ENCODE assay signal across 10 cellular contexts in genomic region chr7:112112822-112113255, GRCh38.
A peak's percentile ranks its signal among the peaks of the same experiment; 100 is the strongest.
DNase-seq lines count a peak whose midpoint lies in the region; ATAC-seq, FAIRE-seq and TF ChIP-seq lines count a peak whose summit lies in the region.
"Had no signal": no experiment of that assay in that cellular context is flagged by ENCODE, and none has a peak within 500 bp of the region (broad histone marks: within the 10 kb centered on the region; RNA-seq: fewer than 3 reads in every experiment).

No MANE protein-coding gene starts in this region.

- no peak for ATAC-seq in HepG2
- ATAC-seq in GM21717 (IDR thresholded peaks at IDR 0.05; ENCODE audit: unreplicated experiment) = no peak
- ATAC-seq in GM18909 (IDR thresholded peaks at IDR 0.05; ENCODE audit: poor library complexity, unreplicated experiment) = no peak

- H4K20me1 ChIP-seq in HepG2 (ENCODE audit: insufficient read depth, low read length) (peaks cover 3% of the 10 kb centered on the region), Karpas-422 (ENCODE audit: insufficient read depth, low read depth, low read length) (no peaks in the 10 kb centered on the region)

- H3K27ac ChIP-seq in cingulate gyrus (ENCODE audit: low read depth, low read length) = peak overlapping the region; percentile 92
- H3K27ac ChIP-seq in HepG2 (ENCODE audit: extremely low read length, insufficient read depth, low read length) = no peak overlapping the region
- H3K27ac ChIP-seq in temporal lobe (ENCODE audit: low read depth, low read length) = peak overlapping the region; percentile 88
- H3K27ac ChIP-seq in Karpas-422 (ENCODE audit: low read length) = no peak overlapping the region

- no peak for TF ChIP-seq CTCF in HepG2 (CRISPR knock-in tag; IDR thresholded peaks at IDR 0.05)

- H3K27me3 ChIP-seq in HepG2 (ENCODE audit: control insufficient read depth in 1 of 2, insufficient read depth in 2 of 2, low read length in 2 of 2) = no peaks in the 10 kb centered on the region
- no peaks in the 10 kb centered on the region for H3K27me3 ChIP-seq in Karpas-422 (ENCODE audit: low read length)

- POLR2A ChIA-PET in HepG2 (lab: Yijun Ruan, JAX) = no interaction called here

- peak; percentile 84 for DNase-seq in LHCN-M2 (ENCODE audit: low read depth)
- DNase-seq in HepG2 (ENCODE audit: low spot score) = no peak
- DNase-seq in DMS79 (lab: John Stamatoyannopoulos, UW) = no peak
- no peak for DNase-seq in Karpas-422
- DNase-seq: NCI-H2227 treated with DMSO at 0.1 percent for 48 hours; stimulated activated CD4-positive, alpha-beta T cell treated with anti-CD3 and anti-CD28 coated beads, Interleukin-2, amount 100 ng/mL, for 48 hours had no signal

- intact Hi-C loops in HepG2 (cut with micrococcal nuclease; ENCODE audit: unreplicated experiment) = no loop called here

- H3K4me1 ChIP-seq in HepG2 (ENCODE audit: insufficient read depth, low read length) (no peaks in the 10 kb centered on the region), Karpas-422 (ENCODE audit: low read length) (no peaks in the 10 kb centered on the region)

- H2AFZ ChIP-seq in HepG2 (ENCODE audit: low read length) = no peak overlapping the region
- H2AFZ ChIP-seq in Karpas-422 (ENCODE audit: low read length) = no peak overlapping the region

- H3K79me2 ChIP-seq in HepG2 (ENCODE audit: insufficient read depth, low read length) = peaks cover 6% of the 10 kb centered on the region
- no peaks in the 10 kb centered on the region for H3K79me2 ChIP-seq in Karpas-422 (ENCODE audit: low read length)

- 82% methylated on average over 5 of the region's 5 CpGs for WGBS in HepG2 (ENCODE audit: low lambda C conversion rate)

- no peak for TF ChIP-seq POLR2A in HepG2 (IDR thresholded peaks at IDR 0.05; ENCODE audit: insufficient read depth in 1 of 2, low read depth in 2 of 2, low read length in 2 of 2)

- H3K9me3 ChIP-seq in HepG2 (ENCODE audit: low read length) = no peaks in the 10 kb centered on the region
- H3K9me3 ChIP-seq in Karpas-422 (ENCODE audit: low read length) = no peaks in the 10 kb centered on the region

- in situ Hi-C loops in HepG2 (cut with HindIII; ENCODE audit: extremely low pct_ligation_motif_present, low pct_unique_long_range_greater_than_20kb) = no loop called here

- FAIRE-seq in HepG2 (lab: Jason Lieb, UNC) = no peak

- H3K4me2 ChIP-seq in HepG2 (ENCODE audit: low read depth, low read length) = no peak overlapping the region
- H3K4me2 ChIP-seq in Karpas-422 (ENCODE audit: low read depth, low read length, poor library complexity, severe bottlenecking) = no peak overlapping the region

- no peak for TF ChIP-seq EP300 in HepG2 (IDR thresholded peaks at IDR 0.05; ENCODE audit: low read depth in 2 of 2, low read length in 2 of 2)
- no peak for TF ChIP-seq EP300 in HepG2 (CRISPR knock-in tag; IDR thresholded peaks at IDR 0.05; ENCODE audit: borderline replicate concordance)

- H3K9me2 ChIP-seq in Karpas-422 (replicated peaks; ENCODE audit: insufficient read depth, low read length) = no peaks in the 10 kb centered on the region

- CTCF ChIA-PET in HepG2 (lab: Yijun Ruan, JAX; ENCODE audit: low intra/inter-chr PET ratio, low total read pairs) = no interaction called here

- no peak overlapping the region for H3K4me3 ChIP-seq in HepG2 (replicated peaks in 1 of 3; ENCODE audit: insufficient read depth in 1 of 3, low read depth in 2 of 3, low read length in 3 of 3)
- H3K4me3 ChIP-seq in Karpas-422 (ENCODE audit: low read length) = no peak overlapping the region

- no peaks in the 10 kb centered on the region; a peak in 1 of 5 replicates for H3K36me3 ChIP-seq in HepG2 (replicated peaks in 1 of 2; ENCODE audit: control insufficient read depth in 1 of 2, insufficient read depth in 2 of 2, low read length in 2 of 2)
- no peaks in the 10 kb centered on the region for H3K36me3 ChIP-seq in Karpas-422 (ENCODE audit: insufficient read depth, low read length)

- TF ChIP-seq RAD21 in HepG2 (CRISPR knock-in tag; IDR thresholded peaks at IDR 0.05) = no peak

- H3K9ac ChIP-seq in HepG2 (ENCODE audit: insufficient read depth, low read depth, low read length) (no peak overlapping the region), Karpas-422 (ENCODE audit: low read length) (no peak overlapping the region)

- no TSS peak for BruUV-seq in HepG2 (replicated peaks; lab: Mats Ljungman, UMichigan)

TF ChIP-seq in HepG2, 621 proteins besides CTCF, POLR2A, EP300 and RAD21:
- TF ChIP-seq ZHX2 (IDR thresholded peaks at IDR 0.05; ENCODE audit: low read depth) = no peak
- no peak for TF ChIP-seq ZHX2 (CRISPR knock-in tag; IDR thresholded peaks at IDR 0.05; ENCODE audit: borderline replicate concordance)
- 0 out of 2 replicates have a peak, but pooled peaks have one; percentile 29 for TF ChIP-seq MAFF (IDR thresholded peaks at IDR 0.05; ENCODE audit: low read depth, low read length)
- no peak for TF ChIP-seq ZNF7 (CRISPR knock-in tag; IDR thresholded peaks at IDR 0.05)
- TF ChIP-seq REL (CRISPR knock-in tag; conservative IDR thresholded peaks at IDR 0.05) = no peak
- peak in 1 of 2 experiments; percentile 23; a peak in 1 of 4 replicates for TF ChIP-seq MAFK (conservative IDR thresholded peaks at IDR 0.05 in 1 of 2, IDR thresholded peaks at IDR 0.05 in 1 of 2; ENCODE audit: low read length in 2 of 2)
- TF ChIP-seq ZNF138 (CRISPR knock-in tag; IDR thresholded peaks at IDR 0.05; ENCODE audit: low read depth) = no peak
- TF ChIP-seq ZNF737 (CRISPR knock-in tag; IDR thresholded peaks at IDR 0.05; ENCODE audit: borderline replicate concordance) = no peak
- no peak for TF ChIP-seq SRSF1 (optimal IDR thresholded peaks at IDR 0.05; ENCODE audit: low read depth, low read length)
- no peak for TF ChIP-seq HOXA5 (CRISPR knock-in tag; IDR thresholded peaks at IDR 0.05)
- no peak for TF ChIP-seq IRF2 (CRISPR knock-in tag; IDR thresholded peaks at IDR 0.05)
- TF ChIP-seq NONO (IDR thresholded peaks at IDR 0.05) = no peak
- no peak for TF ChIP-seq NONO (CRISPR knock-in tag; conservative IDR thresholded peaks at IDR 0.05)
TF ChIP-seq in HepG2: peak in this region for 2.

Comparison
In these comparisons a context has a peak if more than half of its experiments do, and no peak if none do; other contexts are left out.
1. H3K27ac ChIP-seq: peak in cingulate gyrus (single experiment) and temporal lobe (single experiment); none in HepG2 (single experiment) and Karpas-422 (single experiment).